ENCODE assay signal across 1 cellular context in the genomic region with DNA sequence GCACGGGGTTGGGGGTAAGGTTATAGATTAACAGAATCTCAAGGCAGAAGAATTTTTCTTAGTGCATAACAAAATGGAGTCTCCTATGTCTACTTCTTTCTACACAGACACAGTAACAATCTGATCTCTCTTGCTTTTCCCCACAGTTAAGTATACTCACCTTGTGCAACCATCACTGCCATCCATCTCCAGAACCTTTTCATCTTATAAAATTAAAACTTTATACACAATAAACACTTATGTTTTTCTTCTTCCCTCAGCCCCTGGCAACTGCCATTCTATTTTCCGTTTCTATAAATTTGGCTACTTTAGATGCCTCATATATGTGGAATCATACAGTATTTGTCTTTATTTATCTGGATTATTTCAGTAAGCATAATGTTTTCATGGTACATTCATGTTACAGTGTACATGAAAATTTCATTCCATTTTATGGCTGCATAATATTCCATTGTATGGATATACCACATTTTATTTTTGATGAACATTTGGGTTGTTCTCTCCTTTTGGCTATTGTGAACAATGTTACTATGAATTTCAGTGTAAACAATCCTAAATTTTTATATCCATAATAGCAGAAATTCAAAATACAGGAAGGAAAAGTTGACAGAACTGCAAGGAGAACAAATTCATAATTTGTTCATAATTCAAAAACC.
TF ChIP-seq lines count a peak whose summit lies in the region.

No MANE protein-coding gene starts in this region.

TF ChIP-seq in GM23338, 12 proteins besides CTCF, POLR2A, EP300 and RAD21 (continued from another document):
- TF ChIP-seq, protein P1, sequence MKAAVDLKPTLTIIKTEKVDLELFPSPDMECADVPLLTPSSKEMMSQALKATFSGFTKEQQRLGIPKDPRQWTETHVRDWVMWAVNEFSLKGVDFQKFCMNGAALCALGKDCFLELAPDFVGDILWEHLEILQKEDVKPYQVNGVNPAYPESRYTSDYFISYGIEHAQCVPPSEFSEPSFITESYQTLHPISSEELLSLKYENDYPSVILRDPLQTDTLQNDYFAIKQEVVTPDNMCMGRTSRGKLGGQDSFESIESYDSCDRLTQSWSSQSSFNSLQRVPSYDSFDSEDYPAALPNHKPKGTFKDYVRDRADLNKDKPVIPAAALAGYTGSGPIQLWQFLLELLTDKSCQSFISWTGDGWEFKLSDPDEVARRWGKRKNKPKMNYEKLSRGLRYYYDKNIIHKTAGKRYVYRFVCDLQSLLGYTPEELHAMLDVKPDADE (IDR thresholded peaks at IDR 0.05): no peak
- no peak for TF ChIP-seq JUNB (IDR thresholded peaks at IDR 0.05; ENCODE audit: unreplicated experiment)
